Comparison of ENCODE assay signal across 8 cellular contexts in the genomic region with DNA sequence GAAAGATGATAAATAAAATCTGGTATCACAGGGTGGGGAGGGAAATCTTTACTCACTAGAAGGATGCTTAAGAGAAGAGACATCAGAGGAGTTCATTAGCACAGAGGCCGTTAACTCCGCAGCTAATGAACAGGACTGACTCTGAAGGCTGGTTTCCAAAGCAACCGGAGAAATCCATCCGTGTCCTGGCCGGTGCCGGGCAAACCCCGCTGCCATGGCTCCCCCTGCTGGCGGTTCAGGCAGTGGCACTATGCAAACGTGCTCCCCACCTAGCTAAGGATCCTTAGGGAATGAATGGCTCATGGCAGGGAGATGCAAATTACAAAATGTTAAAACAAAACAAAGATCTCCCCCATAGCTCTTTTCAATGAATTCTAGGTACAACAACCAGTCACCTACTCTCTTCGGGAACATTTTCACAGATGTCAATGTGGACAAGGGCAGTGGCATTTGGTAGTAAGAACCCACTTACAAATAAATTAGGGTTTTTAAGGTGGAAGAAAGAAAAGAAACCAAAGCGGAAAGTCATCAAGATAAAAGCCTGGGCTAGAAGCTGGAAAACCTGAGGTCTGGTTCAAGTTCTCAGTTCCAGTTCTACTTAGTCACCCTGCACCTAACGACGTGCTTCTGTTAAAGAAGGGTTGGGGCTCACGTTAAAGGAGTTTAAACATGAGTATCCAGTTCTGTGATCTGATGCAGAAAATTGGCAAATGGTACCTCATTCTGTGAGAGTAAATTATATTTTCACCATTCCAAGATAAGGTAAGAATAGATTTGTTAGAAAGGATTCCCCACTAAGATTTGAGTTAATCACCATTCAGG.
DNase-seq lines count a peak whose midpoint lies in the region; ATAC-seq and TF ChIP-seq lines count a peak whose summit lies in the region.

No MANE protein-coding gene starts in this region.

- peak; percentile 64 for DNase-seq in RWPE1 (ENCODE audit: low spot score)
- DNase-seq in activated naive CD4-positive, alpha-beta T cell treated with anti-CD3 and anti-CD28 coated beads for 36 hours, result peak; percentile 75
- DNase-seq in Right ventricle myocardium inferior (ENCODE audit: missing footprints), result no peak
- DNase-seq in trophoblast cell, result peak; percentile 62 to 84
- DNase-seq in ureter (ENCODE audit: low spot score), result peak; percentile 78

- intact Hi-C loops in activated naive CD4-positive, alpha-beta T cell treated with anti-CD3 and anti-CD28 coated beads for 36 hours (cut with micrococcal nuclease), result loop anchor here (1.0 to 2.0 kb wide), 4 partner anchors 26 to 119 kb away; no protein-coding TSS in a partner anchor
- intact Hi-C loops in Right ventricle myocardium inferior (cut with DNase I), result loop anchor here (5.0 kb wide), 1 partner anchor 109 kb away; no protein-coding TSS in a partner anchor

- peaks cover 34 to 37% of the 10 kb centered on the region in 2 experiments for H3K36me3 ChIP-seq in trophoblast cell (ENCODE audit: control insufficient read depth in 1 of 2, insufficient read depth in 2 of 2, low read length in 2 of 2)

- no peak overlapping the region for H3K27ac ChIP-seq in 22Rv1
- H3K27ac ChIP-seq in RWPE1, result no peak overlapping the region
- H3K27ac ChIP-seq in trophoblast cell (ENCODE audit: low read depth, low read length), result no peak overlapping the region

- peaks cover 8% of the 10 kb centered on the region for H3K36me3 Mint-ChIP-seq in activated naive CD4-positive, alpha-beta T cell treated with anti-CD3 and anti-CD28 coated beads for 36 hours (ENCODE audit: low read depth)

- H3K23ac ChIP-seq in trophoblast cell (ENCODE audit: low read length), result no peak overlapping the region

- H3K4me1 Mint-ChIP-seq in activated naive CD4-positive, alpha-beta T cell treated with anti-CD3 and anti-CD28 coated beads for 36 hours (ENCODE audit: low read depth), result peaks cover 5% of the 10 kb centered on the region

- H3K27me3 Mint-ChIP-seq in activated naive CD4-positive, alpha-beta T cell treated with anti-CD3 and anti-CD28 coated beads for 36 hours (ENCODE audit: low read depth), result no peaks in the 10 kb centered on the region

- no peak overlapping the region for H2AFZ ChIP-seq in trophoblast cell (ENCODE audit: insufficient read depth, low read length, poor library complexity)

- no peak overlapping the region for H4K8ac ChIP-seq in trophoblast cell (ENCODE audit: low read depth, low read length)

- WGBS in trophoblast cell (ENCODE audit: extremely low coverage, insufficient coverage, insufficient read length), result no CpG with 5 or more reads among the region's 14 CpGs

- no peak overlapping the region for H3K14ac ChIP-seq in trophoblast cell (ENCODE audit: low read length)

- no peak overlapping the region for H3K18ac ChIP-seq in trophoblast cell (ENCODE audit: low read length)

- H3K79me2 ChIP-seq in trophoblast cell (ENCODE audit: control insufficient read depth, insufficient read depth, low read length, poor library complexity), result no peaks in the 10 kb centered on the region

- no peak overlapping the region for H3K27ac Mint-ChIP-seq in activated naive CD4-positive, alpha-beta T cell treated with anti-CD3 and anti-CD28 coated beads for 36 hours

- H3K9ac ChIP-seq in trophoblast cell (ENCODE audit: low read length), result no peak overlapping the region

- H2BK120ac ChIP-seq in trophoblast cell (ENCODE audit: insufficient read depth, low read length, poor library complexity), result no peak overlapping the region

- H2BK5ac ChIP-seq in trophoblast cell (ENCODE audit: low read depth, low read length, poor library complexity), result no peak overlapping the region

- no peaks in the 10 kb centered on the region for H3K4me1 ChIP-seq in trophoblast cell (ENCODE audit: control insufficient read depth in 1 of 2, insufficient read depth in 2 of 2, low read length in 2 of 2)

- H2BK12ac ChIP-seq in trophoblast cell (ENCODE audit: low read length), result no peak overlapping the region

- POLR2A ChIA-PET in RWPE1 (lab: Yijun Ruan, JAX; ENCODE audit: low non-redundant PET), result no interaction called here

- H2AK5ac ChIP-seq in trophoblast cell (ENCODE audit: low read length), result no peak overlapping the region

- CTCF ChIA-PET in RWPE1 (lab: Yijun Ruan, JAX), result interaction anchor here (0.5 to 1.5 kb wide), 7 partner anchors 10 to 173 kb away, joined by 3 to 4 read pairs (median 3); no protein-coding TSS in a partner anchor
- CTCF ChIA-PET in activated naive CD4-positive, alpha-beta T cell treated with anti-CD3 and anti-CD28 coated beads for 36 hours (lab: Charles Lee), result interaction anchor here (0.5 to 2.0 kb wide), 21 partner anchors 8 to 833 kb away, joined by 3 to 11 read pairs (median 4); no protein-coding TSS in a partner anchor

- H4K91ac ChIP-seq in trophoblast cell (ENCODE audit: low read depth, low read length), result no peak overlapping the region

- H3K79me1 ChIP-seq in trophoblast cell (ENCODE audit: low read length), result no peaks in the 10 kb centered on the region

- no peak overlapping the region for H3K4me3 ChIP-seq in GM12875 (ENCODE audit: low read depth, low read length)
- H3K4me3 ChIP-seq in trophoblast cell (ENCODE audit: low read depth, low read length), result no peak overlapping the region

- H3K27me3 ChIP-seq in trophoblast cell (ENCODE audit: insufficient read depth, low read length), result no peaks in the 10 kb centered on the region

- no peaks in the 10 kb centered on the region for H3K9me3 Mint-ChIP-seq in activated naive CD4-positive, alpha-beta T cell treated with anti-CD3 and anti-CD28 coated beads for 36 hours

- ATAC-seq in HG03469 (IDR thresholded peaks at IDR 0.05; ENCODE audit: unreplicated experiment), result peak; percentile 50
- peak; percentile 69 for ATAC-seq in Right ventricle myocardium inferior

- no peak overlapping the region for H3K4me3 Mint-ChIP-seq in activated naive CD4-positive, alpha-beta T cell treated with anti-CD3 and anti-CD28 coated beads for 36 hours

- H4K12ac ChIP-seq in trophoblast cell (ENCODE audit: low read depth, low read length), result no peak overlapping the region

- TF ChIP-seq CTCF in 22Rv1 (IDR thresholded peaks at IDR 0.05) (peak; percentile 98), GM12875 (IDR thresholded peaks at IDR 0.05; ENCODE audit: borderline replicate concordance, insufficient read depth, low read depth, low read length) (peak; percentile 92), RWPE1 (conservative IDR thresholded peaks at IDR 0.05; ENCODE audit: low read depth) (peak; percentile 94)

- H3K4ac ChIP-seq in trophoblast cell (ENCODE audit: low read depth, low read length), result no peak overlapping the region

- no peak overlapping the region for H3K4me2 ChIP-seq in trophoblast cell (ENCODE audit: low read length)

- H3K9me3 ChIP-seq in trophoblast cell (ENCODE audit: insufficient read depth, low read depth, low read length), result no peaks in the 10 kb centered on the region
